ENCODE assay signal across 8 cellular contexts in the genomic region with DNA sequence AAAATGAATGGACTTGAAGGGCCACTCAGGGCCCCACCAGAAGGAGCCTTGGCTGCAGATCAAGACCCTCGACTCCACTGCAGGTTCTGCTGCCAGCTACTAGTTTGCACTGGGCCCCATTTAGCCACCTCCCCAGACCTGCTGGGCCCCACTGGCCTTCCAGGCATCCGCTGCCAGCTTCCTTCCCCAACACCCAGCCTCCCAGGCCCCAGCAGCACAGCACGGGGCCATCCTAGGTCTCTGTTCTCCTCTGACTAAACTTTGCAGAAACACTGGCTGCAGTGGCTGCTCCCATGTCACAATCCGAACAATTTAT.
DNase-seq lines count a peak whose midpoint lies in the region; ATAC-seq and TF ChIP-seq lines count a peak whose summit lies in the region.

No MANE protein-coding gene starts in this region.

- H3K4me3 Mint-ChIP-seq in central memory CD8-positive, alpha-beta T cell: peak overlapping the region; percentile 65

- no peaks in the 10 kb centered on the region for H3K9me3 Mint-ChIP-seq in central memory CD8-positive, alpha-beta T cell

- no peaks in the 10 kb centered on the region for H3K36me3 ChIP-seq in OCI-LY3 (replicated peaks; ENCODE audit: low read depth, low read length)

- H3K9me3 ChIP-seq in OCI-LY3 (ENCODE audit: insufficient read depth, low read length): no peaks in the 10 kb centered on the region

- ATAC-seq in central memory CD8-positive, alpha-beta T cell (replicated peaks; ENCODE audit: extremely low read depth, poor library complexity, severe bottlenecking): no peak
- ATAC-seq in HG03175 (IDR thresholded peaks at IDR 0.05; ENCODE audit: unreplicated experiment): no peak

- peak overlapping the region; percentile 73 for H3K4me2 ChIP-seq in OCI-LY3 (ENCODE audit: low read length)

- DNase-seq in DMS79 treated with DMSO at 0.1 percent for 48 hours (lab: John Stamatoyannopoulos, UW) (peak; percentile 84), occipital lobe (lab: John Stamatoyannopoulos, UW) (peak; percentile 23), DMS153 treated with DMSO at 0.1 percent for 48 hours (lab: John Stamatoyannopoulos, UW; ENCODE audit: unreplicated experiment) (no peak), NCI-H1048 (lab: John Stamatoyannopoulos, UW) (no peak), posterior vena cava (ENCODE audit: low spot score) (no peak)
- no peak for DNase-seq in central memory CD8-positive, alpha-beta T cell (ENCODE audit: low spot score in 2 of 2)

- H3K27me3 Mint-ChIP-seq in central memory CD8-positive, alpha-beta T cell: no peaks in the 10 kb centered on the region

- H3K27ac Mint-ChIP-seq in central memory CD8-positive, alpha-beta T cell (ENCODE audit: low read depth): peak overlapping the region; percentile 84

- peaks cover 88% of the 10 kb centered on the region for H3K4me1 Mint-ChIP-seq in central memory CD8-positive, alpha-beta T cell

- intact Hi-C loops in posterior vena cava (cut with DNase I): no loop called here

- H3K27ac ChIP-seq in OCI-LY3 (ENCODE audit: low read length): peak overlapping the region; percentile 48

- H2AFZ ChIP-seq in OCI-LY3 (ENCODE audit: low read depth, low read length): no peak overlapping the region

- H3K4me3 ChIP-seq in OCI-LY3 (ENCODE audit: low read length): no peak overlapping the region

- peaks cover 25% of the 10 kb centered on the region for H3K79me2 ChIP-seq in OCI-LY3 (ENCODE audit: low read length)

- peaks cover 74% of the 10 kb centered on the region for H3K4me1 ChIP-seq in OCI-LY3 (ENCODE audit: low read length)

- TF ChIP-seq CTCF in OCI-LY3 (IDR thresholded peaks at IDR 0.05; ENCODE audit: low read depth, low read length): no peak

- H3K27me3 ChIP-seq in OCI-LY3 (ENCODE audit: low read depth, low read length): no peaks in the 10 kb centered on the region

- H4K20me1 ChIP-seq in OCI-LY3 (ENCODE audit: insufficient read depth, low read length): no peaks in the 10 kb centered on the region

- H3K36me3 Mint-ChIP-seq in central memory CD8-positive, alpha-beta T cell (ENCODE audit: insufficient read depth): peaks cover 33% of the 10 kb centered on the region

- peak overlapping the region; percentile 22; the same call in 1 of the 2 replicates for H3K9ac ChIP-seq in OCI-LY3 (ENCODE audit: low read length)

Comparison
In these comparisons a context has a peak if more than half of its experiments do, and no peak if none do; other contexts are left out.
1. DNase-seq: peak in DMS79 treated with DMSO at 0.1 percent for 48 hours (single experiment) and occipital lobe (single experiment); none in central memory CD8-positive, alpha-beta T cell (0 of 2), DMS153 treated with DMSO at 0.1 percent for 48 hours (single experiment), NCI-H1048 (single experiment) and posterior vena cava (single experiment).